In genomic region chr2:6352906-6353515, GRCh38 we compare ENCODE assay signal across 9 cellular contexts.
DNase-seq lines count a peak whose midpoint lies in the region; ATAC-seq and TF ChIP-seq lines count a peak whose summit lies in the region.
"Had no signal": no experiment of that assay in that cellular context is flagged by ENCODE, and none has a peak within 500 bp of the region (broad histone marks: within the 10 kb centered on the region; RNA-seq: fewer than 3 reads in every experiment).

No MANE protein-coding gene starts in this region.

- 41 to 43% methylated on average over 8 of the region's 8 CpGs for WGBS in tibial nerve, 2 donors

- H3K4me3 Mint-ChIP-seq in activated CD8-positive, alpha-beta T cell treated with anti-CD3 and anti-CD28 coated beads for 36 hours: no peak overlapping the region
- H3K4me3 Mint-ChIP-seq in activated CD8-positive, alpha-beta T cell treated with anti-CD3 and anti-CD28 coated beads, Interleukin-2, amount 10 ng/mL, durations not matched to agents 7 days and 5 days: no peak overlapping the region
- H3K4me3 Mint-ChIP-seq: activated naive CD8-positive, alpha-beta T cell had no signal

- no peaks in the 10 kb centered on the region for H3K36me3 Mint-ChIP-seq in activated CD8-positive, alpha-beta T cell treated with anti-CD3 and anti-CD28 coated beads for 36 hours (ENCODE audit: low read depth)
- H3K36me3 Mint-ChIP-seq in activated CD8-positive, alpha-beta T cell treated with anti-CD3 and anti-CD28 coated beads, Interleukin-2, amount 10 ng/mL, durations not matched to agents 7 days and 5 days (ENCODE audit: low read depth): no peaks in the 10 kb centered on the region
- H3K36me3 Mint-ChIP-seq: activated naive CD8-positive, alpha-beta T cell had no signal

- H3K4me1 ChIP-seq in SJCRH30: no peaks in the 10 kb centered on the region
- H3K4me1 ChIP-seq in tibial nerve: no peaks in the 10 kb centered on the region

- no peaks in the 10 kb centered on the region for H3K27me3 ChIP-seq in SJCRH30
- no peaks in the 10 kb centered on the region for H3K27me3 ChIP-seq in tibial nerve

- H3K36me3 ChIP-seq in SJCRH30 (no peaks in the 10 kb centered on the region), tibial nerve (no peaks in the 10 kb centered on the region)

- H3K27ac Mint-ChIP-seq in activated CD8-positive, alpha-beta T cell treated with anti-CD3 and anti-CD28 coated beads for 36 hours: no peak overlapping the region
- H3K27ac Mint-ChIP-seq in activated CD8-positive, alpha-beta T cell treated with anti-CD3 and anti-CD28 coated beads, Interleukin-2, amount 10 ng/mL, durations not matched to agents 7 days and 5 days: no peak overlapping the region
- H3K27ac Mint-ChIP-seq: activated naive CD8-positive, alpha-beta T cell had no signal

- intact Hi-C loops in activated CD8-positive, alpha-beta T cell treated with anti-CD3 and anti-CD28 coated beads for 36 hours (cut with micrococcal nuclease): no loop called here

- CTCF ChIA-PET in activated CD8-positive, alpha-beta T cell treated with anti-CD3 and anti-CD28 coated beads for 36 hours (lab: Charles Lee): no interaction called here
- CTCF ChIA-PET in activated CD8-positive, alpha-beta T cell treated with anti-CD3 and anti-CD28 coated beads, Interleukin-2, amount 10 ng/mL, durations not matched to agents 7 days and 5 days (lab: Charles Lee): no interaction called here

- POLR2A ChIA-PET in activated CD8-positive, alpha-beta T cell treated with anti-CD3 and anti-CD28 coated beads for 36 hours (lab: Charles Lee): no interaction called here
- POLR2A ChIA-PET in activated CD8-positive, alpha-beta T cell treated with anti-CD3 and anti-CD28 coated beads, Interleukin-2, amount 10 ng/mL, durations not matched to agents 7 days and 5 days (lab: Charles Lee): no interaction called here

- H3K4me3 ChIP-seq in SJCRH30 (no peak overlapping the region), tibial nerve (no peak overlapping the region)

- H3K9me3 ChIP-seq in SJCRH30 (replicated peaks) (no peaks in the 10 kb centered on the region), tibial nerve (no peaks in the 10 kb centered on the region)

- no peak for TF ChIP-seq EP300 in tibial nerve (IDR thresholded peaks at IDR 0.05)

- H3K4me1 Mint-ChIP-seq in activated CD8-positive, alpha-beta T cell treated with anti-CD3 and anti-CD28 coated beads for 36 hours (ENCODE audit: low read depth): no peaks in the 10 kb centered on the region
- H3K4me1 Mint-ChIP-seq in activated CD8-positive, alpha-beta T cell treated with anti-CD3 and anti-CD28 coated beads, Interleukin-2, amount 10 ng/mL, durations not matched to agents 7 days and 5 days (ENCODE audit: low read depth): no peaks in the 10 kb centered on the region

- no peak for TF ChIP-seq CTCF in activated CD8-positive, alpha-beta T cell treated with anti-CD3 and anti-CD28 coated beads for 36 hours (IDR thresholded peaks at IDR 0.05)
- TF ChIP-seq CTCF in tibial nerve (IDR thresholded peaks at IDR 0.05): peak in 3 of 5 experiments; percentile 17 to 32 (median 22)

- ATAC-seq in activated CD8-positive, alpha-beta T cell treated with anti-CD3 and anti-CD28 coated beads for 36 hours: no peak
- no peak for ATAC-seq in activated CD8-positive, alpha-beta T cell treated with anti-CD3 and anti-CD28 coated beads, Interleukin-2, amount 10 ng/mL, durations not matched to agents 7 days and 5 days
- no peak for ATAC-seq in HG03521 (IDR thresholded peaks at IDR 0.05; ENCODE audit: unreplicated experiment)

- peak; percentile 8 for DNase-seq in activated CD8-positive, alpha-beta T cell treated with anti-CD3 and anti-CD28 coated beads for 36 hours
- DNase-seq in activated CD8-positive, alpha-beta T cell treated with anti-CD3 and anti-CD28 coated beads, Interleukin-2, amount 10 ng/mL, durations not matched to agents 7 days and 5 days: no peak
- DNase-seq in SJCRH30 (peak; percentile 64 to 82), hypothalamus (lab: John Stamatoyannopoulos, UW) (peak in 29 of 51 donors; percentile 1 to 60 (median 13)), tibial nerve (ENCODE audit: low spot score in 2 of 2) (peak in 1 of 2 donors; percentile 8), activated T-cell treated with anti-CD3 and anti-CD28 coated beads for 4 hours (no peak)
- no peak for DNase-seq in activated effector memory CD4-positive, alpha-beta T cell treated with Interleukin-2 at 50 U/mL for 16 hours

- TF ChIP-seq POLR2A in tibial nerve (IDR thresholded peaks at IDR 0.05): no peak

- H3K27ac ChIP-seq in SJCRH30 (no peak overlapping the region), tibial nerve (no peak overlapping the region)

- H3K9me3 Mint-ChIP-seq in activated CD8-positive, alpha-beta T cell treated with anti-CD3 and anti-CD28 coated beads for 36 hours: peaks cover 2% of the 10 kb centered on the region
- no peaks in the 10 kb centered on the region for H3K9me3 Mint-ChIP-seq in activated CD8-positive, alpha-beta T cell treated with anti-CD3 and anti-CD28 coated beads, Interleukin-2, amount 10 ng/mL, durations not matched to agents 7 days and 5 days (ENCODE audit: insufficient read depth)

- peaks cover 2% of the 10 kb centered on the region for H3K27me3 Mint-ChIP-seq in activated CD8-positive, alpha-beta T cell treated with anti-CD3 and anti-CD28 coated beads for 36 hours
- H3K27me3 Mint-ChIP-seq in activated CD8-positive, alpha-beta T cell treated with anti-CD3 and anti-CD28 coated beads, Interleukin-2, amount 10 ng/mL, durations not matched to agents 7 days and 5 days (ENCODE audit: low read depth): no peaks in the 10 kb centered on the region
- H3K27me3 Mint-ChIP-seq: activated naive CD8-positive, alpha-beta T cell had no signal

Comparison
In these comparisons a context has a peak if more than half of its experiments do, and no peak if none do; other contexts are left out.
1. DNase-seq: peak in activated CD8-positive, alpha-beta T cell treated with anti-CD3 and anti-CD28 coated beads for 36 hours (single experiment), SJCRH30 (2 of 2) and hypothalamus (29 of 51); none in activated CD8-positive, alpha-beta T cell treated with anti-CD3 and anti-CD28 coated beads, Interleukin-2, amount 10 ng/mL, durations not matched to agents 7 days and 5 days (single experiment), activated T-cell treated with anti-CD3 and anti-CD28 coated beads for 4 hours (single experiment) and activated effector memory CD4-positive, alpha-beta T cell treated with Interleukin-2 at 50 U/mL for 16 hours (single experiment).